In the genomic region with DNA sequence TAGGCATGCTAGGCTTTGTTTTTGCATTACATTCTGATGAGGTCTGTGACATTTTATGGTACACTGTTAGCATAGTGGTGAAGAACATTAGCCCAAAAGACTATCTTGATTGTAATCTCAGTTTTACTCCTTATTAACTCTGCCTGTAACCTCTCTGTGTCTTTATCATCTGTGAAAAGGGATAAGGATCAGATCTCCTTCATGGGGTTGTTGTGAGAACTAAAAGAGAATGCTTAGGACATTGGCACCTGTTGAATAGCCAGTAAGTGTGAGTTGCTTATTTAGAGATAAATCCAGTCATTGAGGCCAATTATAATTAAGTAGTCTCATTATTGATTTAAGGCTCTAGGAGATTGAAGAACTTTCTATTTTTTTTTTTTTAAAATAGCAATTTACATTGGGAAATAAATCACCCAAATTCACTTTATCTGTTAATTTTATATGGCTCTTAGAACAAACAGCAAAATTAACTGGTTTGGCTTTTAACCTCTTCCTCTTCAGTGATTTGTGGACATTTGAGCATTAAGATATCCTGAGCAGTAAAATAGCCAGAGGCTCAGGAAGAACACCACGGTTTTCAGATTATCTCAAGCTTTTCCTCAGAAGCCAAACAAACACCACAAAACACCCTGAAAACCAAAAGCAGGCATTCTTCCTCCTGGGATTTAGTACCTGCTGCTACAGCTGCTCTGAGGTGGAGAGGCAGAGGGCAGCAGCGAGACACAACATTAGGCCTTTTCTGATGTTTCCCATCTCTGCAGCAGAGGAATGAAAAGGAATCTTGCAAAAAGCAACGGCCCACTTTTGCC, we compare ENCODE assay signal across 9 cellular contexts.
DNase-seq lines count a peak whose midpoint lies in the region; ATAC-seq and TF ChIP-seq lines count a peak whose summit lies in the region.
"Had no signal": no experiment of that assay in that cellular context is flagged by ENCODE, and none has a peak within 500 bp of the region (broad histone marks: within the 10 kb centered on the region; RNA-seq: fewer than 3 reads in every experiment).

No MANE protein-coding gene starts in this region.

- no peak overlapping the region for H3K27ac Mint-ChIP-seq in neural crest cell (ENCODE audit: unreplicated experiment)
- H3K27ac Mint-ChIP-seq: T-cell had no signal

- no peaks in the 10 kb centered on the region for H4K20me1 ChIP-seq in Loucy (ENCODE audit: insufficient read depth, low read length, poor library complexity, severe bottlenecking)

- intact Hi-C loops in colonic mucosa (cut with DNase I) (loop anchor here (10.0 kb wide), 1 partner anchor 1340 kb away; no protein-coding TSS in a partner anchor), gastrocnemius medialis (cut with DNase I; ENCODE audit: low total_unique reads) (no loop called here)

- no peaks in the 10 kb centered on the region for H3K36me3 ChIP-seq in Loucy (ENCODE audit: insufficient read depth, low read length)
- H3K36me3 ChIP-seq in colonic mucosa: no peaks in the 10 kb centered on the region
- H3K36me3 ChIP-seq in gastrocnemius medialis: no peaks in the 10 kb centered on the region

- DNase-seq in GM10248 (ENCODE audit: extremely low spot score) (peak; percentile 16), colonic mucosa (peak; percentile 42), neural crest cell (ENCODE audit: low read depth, low spot score) (peak; percentile 10), gastrocnemius medialis (no peak)

- in situ Hi-C loops in gastrocnemius medialis (cut with MboI; ENCODE audit: low sequenced_read_pairs in 4 of 4): no loop called here

- H3K4me2 ChIP-seq in Loucy (ENCODE audit: low read depth, low read length, poor library complexity, severe bottlenecking): no peak overlapping the region

- no peak overlapping the region for H3K9ac ChIP-seq in Loucy (ENCODE audit: low read depth, low read length, poor library complexity, severe bottlenecking)
- no peak overlapping the region for H3K9ac ChIP-seq in colonic mucosa (ENCODE audit: low read depth in 2 of 2, low read length in 2 of 2)

- H3K27ac ChIP-seq in colonic mucosa (no peak overlapping the region), gastrocnemius medialis (no peak overlapping the region)

- H3K79me2 ChIP-seq in Loucy (ENCODE audit: insufficient read depth, low read length): no peaks in the 10 kb centered on the region

- H3K9me2 ChIP-seq in Loucy (replicated peaks; ENCODE audit: low read depth, low read length): no peaks in the 10 kb centered on the region

- CTCF ChIA-PET in GM10248 (lab: Yijun Ruan, JAX): interaction anchor here (0.9 to 1.7 kb wide), 3 partner anchors 8 to 13 kb away, joined by 3 to 4 read pairs (median 3); no protein-coding TSS in a partner anchor

- H3K9me3 ChIP-seq in Loucy (ENCODE audit: insufficient read depth, low read depth, low read length) (no peaks in the 10 kb centered on the region), colonic mucosa (no peaks in the 10 kb centered on the region), gastrocnemius medialis (no peaks in the 10 kb centered on the region)

- H3K4me3 ChIP-seq in Loucy (ENCODE audit: low read length, poor library complexity, severe bottlenecking) (no peak overlapping the region), colonic mucosa (no peak overlapping the region), gastrocnemius medialis (no peak overlapping the region)

- no peak overlapping the region for H3K4me3 Mint-ChIP-seq in neural crest cell
- H3K4me3 Mint-ChIP-seq: T-cell had no signal

- H3K4me1 ChIP-seq in Loucy (ENCODE audit: insufficient read depth, low read length, poor library complexity, severe bottlenecking) (no peaks in the 10 kb centered on the region), colonic mucosa (no peaks in the 10 kb centered on the region), gastrocnemius medialis (peaks cover 9% of the 10 kb centered on the region in 2 donors)

- H3K36me3 Mint-ChIP-seq in neural crest cell (ENCODE audit: low read depth): peaks cover 3% of the 10 kb centered on the region
- H3K36me3 Mint-ChIP-seq: T-cell had no signal

- POLR2A ChIA-PET in GM10248 (lab: Yijun Ruan, JAX): no interaction called here

- no peaks in the 10 kb centered on the region for H3K27me3 ChIP-seq in Loucy (ENCODE audit: insufficient read depth, low read length, poor library complexity, severe bottlenecking)
- H3K27me3 ChIP-seq in colonic mucosa: no peaks in the 10 kb centered on the region
- no peaks in the 10 kb centered on the region for H3K27me3 ChIP-seq in gastrocnemius medialis

- no peak for TF ChIP-seq POLR2A in gastrocnemius medialis (IDR thresholded peaks at IDR 0.05)

- no peaks in the 10 kb centered on the region for H3K4me1 Mint-ChIP-seq in neural crest cell
- H3K4me1 Mint-ChIP-seq: T-cell had no signal

- no peak for ATAC-seq in HG02571 (IDR thresholded peaks at IDR 0.05; ENCODE audit: unreplicated experiment)
- no peak for ATAC-seq in GM18861 (IDR thresholded peaks at IDR 0.05; ENCODE audit: unreplicated experiment)
- no peak for ATAC-seq in GM19452 (IDR thresholded peaks at IDR 0.05; ENCODE audit: unreplicated experiment)
- no peak for ATAC-seq in gastrocnemius medialis
- ATAC-seq: T-cell had no signal

- no peaks in the 10 kb centered on the region for H3F3A ChIP-seq in Loucy (ENCODE audit: low read depth)

- no peaks in the 10 kb centered on the region for H3K27me3 Mint-ChIP-seq in neural crest cell (ENCODE audit: low read depth)
- H3K27me3 Mint-ChIP-seq: T-cell had no signal

- TF ChIP-seq CTCF in GM10248 (IDR thresholded peaks at IDR 0.05; ENCODE audit: control extremely low read depth, extremely low read depth, low read depth, missing control alignments) (peak; percentile 53), Loucy (conservative IDR thresholded peaks at IDR 0.05; ENCODE audit: low read length) (peak; percentile 70), colonic mucosa (IDR thresholded peaks at IDR 0.05) (peak; percentile 31), neural crest cell (conservative IDR thresholded peaks at IDR 0.05) (peak; percentile 69), gastrocnemius medialis (IDR thresholded peaks at IDR 0.05 in 4 of 5, conservative IDR thresholded peaks at IDR 0.05 in 1 of 5) (peak in 2 of 5 experiments; percentile 19)

- no peak overlapping the region for H2AFZ ChIP-seq in Loucy (ENCODE audit: low read length)

- H3K9me3 Mint-ChIP-seq in neural crest cell: no peaks in the 10 kb centered on the region
- H3K9me3 Mint-ChIP-seq: T-cell had no signal

Comparison
In these comparisons a context has a peak if more than half of its experiments do, and no peak if none do; other contexts are left out.
1. DNase-seq: peak in GM10248 (single experiment), colonic mucosa (single experiment) and neural crest cell (single experiment); none in gastrocnemius medialis (0 of 2).